Comparison of ENCODE assay signal across 13 cellular contexts in the genomic region with DNA sequence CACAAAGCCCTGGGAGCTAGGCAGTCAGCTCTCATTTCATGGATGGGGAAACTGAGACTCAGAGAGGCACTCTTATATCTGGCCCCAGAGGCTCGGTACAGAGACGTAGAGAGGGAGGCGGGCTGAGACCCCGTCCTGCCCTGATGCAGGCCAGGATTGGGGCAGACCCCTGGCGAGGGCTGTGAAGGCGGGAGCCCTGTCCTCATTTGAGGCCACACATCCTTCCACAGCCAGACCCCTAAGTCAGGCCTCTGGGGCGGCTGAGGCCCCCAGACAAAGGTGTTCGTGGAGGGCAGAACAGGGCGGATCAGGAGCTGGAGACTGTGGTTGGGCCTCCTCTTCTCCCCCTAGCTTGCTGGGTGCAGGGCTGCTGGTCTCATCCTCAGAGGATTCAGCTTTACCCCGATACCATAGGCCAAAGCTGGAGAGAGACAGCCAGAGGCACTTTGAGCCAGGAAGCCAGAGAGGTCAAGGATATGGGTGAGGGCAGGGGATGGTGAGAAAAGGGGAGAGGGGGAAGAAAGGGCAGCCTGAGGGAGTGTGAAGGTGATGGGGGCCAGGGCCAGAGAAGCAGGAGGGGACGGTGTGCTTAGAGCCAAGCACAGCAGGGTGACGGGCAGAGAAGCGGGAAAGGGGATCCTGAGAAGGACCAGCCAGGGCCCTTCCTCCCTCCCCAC. TPM values are rescaled to one million over a fixed set of nuclear protein-coding genes. Genes with fewer than 3 reads are reported as not detected.
DNase-seq lines count a peak whose midpoint lies in the region; ATAC-seq and TF ChIP-seq lines count a peak whose summit lies in the region.
"Had no signal": no experiment of that assay in that cellular context is flagged by ENCODE, and none has a peak within 500 bp of the region (broad histone marks: within the 10 kb centered on the region; RNA-seq: fewer than 3 reads in every experiment).

No MANE protein-coding gene starts in this region.

- H4K20me1 ChIP-seq in BLaER1 treated with 17β-estradiol and CSF1 and Interleukin-3, amounts not matched to agents 10 nM and 100 nM: peaks cover 7 to 34% (median 26%) of the 10 kb centered on the region in 11 experiments; a peak in 21 of 22 replicates
- H4K20me1 ChIP-seq in HCT116 (ENCODE audit: insufficient read depth): no peaks in the 10 kb centered on the region

- H3K9ac ChIP-seq in BLaER1 treated with 17β-estradiol and CSF1 and Interleukin-3, amounts not matched to agents 10 nM and 100 nM: peak overlapping the region; percentile 82 to 90 (median 87); a peak in 21 of 22 replicates
- no peak overlapping the region for H3K9ac ChIP-seq in HCT116 (ENCODE audit: low read length)

- H3K9me3 ChIP-seq in BLaER1 treated with 17β-estradiol and CSF1 and Interleukin-3, amounts not matched to agents 10 nM and 100 nM (replicated peaks in 1 of 11): no peaks in the 10 kb centered on the region
- H3K9me3 ChIP-seq in HCT116 (ENCODE audit: control insufficient read depth in 1 of 2, insufficient read depth in 1 of 2, low read depth in 1 of 2, low read length in 2 of 2) (no peaks in the 10 kb centered on the region), esophagus muscularis mucosa (no peaks in the 10 kb centered on the region), psoas muscle (no peaks in the 10 kb centered on the region)
- H3K9me3 ChIP-seq: pancreas had no signal

- intact Hi-C loops in HCT116 (cut with micrococcal nuclease) (loop anchor here (5.0 kb wide), 1 partner anchor 389 kb away; no protein-coding TSS in a partner anchor), esophagus muscularis mucosa (cut with DNase I) (loop anchor here (5.0 kb wide), 1 partner anchor 69 kb away; no protein-coding TSS in a partner anchor), psoas muscle (cut with DNase I) (loop anchor here in 1 of 2 donors (5.0 kb wide), 1 partner anchor 69 kb away; no protein-coding TSS in a partner anchor)

- TF ChIP-seq EP300 in esophagus muscularis mucosa (IDR thresholded peaks at IDR 0.05): no peak

- H3K27me3 Mint-ChIP-seq in activated CD4-positive, alpha-beta memory T cell treated with anti-CD3 and anti-CD28 coated beads, Interleukin-2, amount 10 ng/mL, durations not matched to agents 7 days and 5 days: no peaks in the 10 kb centered on the region

- CTCF ChIA-PET in HCT116 (lab: Charles Lee): interaction anchor here (1.4 to 4.2 kb wide), 3 partner anchors 16 to 73 kb away, joined by 3 to 70 read pairs (median 5); a partner anchor contains a TSS
- CTCF ChIA-PET in activated CD4-positive, alpha-beta memory T cell treated with anti-CD3 and anti-CD28 coated beads, Interleukin-2, amount 10 ng/mL, durations not matched to agents 7 days and 5 days (lab: Charles Lee): no interaction called here

- POLR2A ChIA-PET in HCT116 (lab: Charles Lee): no interaction called here
- POLR2A ChIA-PET in activated CD4-positive, alpha-beta memory T cell treated with anti-CD3 and anti-CD28 coated beads, Interleukin-2, amount 10 ng/mL, durations not matched to agents 7 days and 5 days (lab: Charles Lee): interaction anchor here (3.2 kb wide), 1 partner anchor 70 kb away, joined by 11 read pairs; no protein-coding TSS in a partner anchor

- H3K4me1 ChIP-seq in BLaER1 treated with 17β-estradiol and CSF1 and Interleukin-3, amounts not matched to agents 10 nM and 100 nM: peaks cover 54 to 72% (median 65%) of the 10 kb centered on the region in 10 experiments
- peaks cover 30 to 60% of the 10 kb centered on the region in 2 experiments for H3K4me1 ChIP-seq in HCT116 (ENCODE audit: control insufficient read depth in 1 of 2, insufficient read depth in 2 of 2, low read length in 2 of 2)
- peaks cover 50 to 78% (median 75%) of the 10 kb centered on the region in 4 donors for H3K4me1 ChIP-seq in esophagus muscularis mucosa
- H3K4me1 ChIP-seq in psoas muscle: peaks cover 29% of the 10 kb centered on the region
- peaks cover 7% of the 10 kb centered on the region for H3K4me1 ChIP-seq in foreskin keratinocyte

- peaks cover 15 to 33% (median 22%) of the 10 kb centered on the region in 11 experiments for H3K36me3 ChIP-seq in BLaER1 treated with 17β-estradiol and CSF1 and Interleukin-3, amounts not matched to agents 10 nM and 100 nM
- H3K36me3 ChIP-seq in HCT116 (ENCODE audit: control insufficient read depth in 1 of 2, insufficient read depth in 2 of 2, low read length in 2 of 2): peaks cover 7% of the 10 kb centered on the region in 2 experiments; a peak in 3 of 4 replicates
- H3K36me3 ChIP-seq in esophagus muscularis mucosa: peaks cover 9 to 18% (median 12%) of the 10 kb centered on the region in 4 donors
- peaks cover 0 to 40% of the 10 kb centered on the region in 2 donors for H3K36me3 ChIP-seq in psoas muscle (ENCODE audit: insufficient read depth in 1 of 2, low read depth in 1 of 2)

- peak overlapping the region; percentile 92 to 100 (median 99) for H3K4me2 ChIP-seq in BLaER1 treated with 17β-estradiol and CSF1 and Interleukin-3, amounts not matched to agents 10 nM and 100 nM
- H3K4me2 ChIP-seq in HCT116 (ENCODE audit: low read length): no peak overlapping the region

- peaks cover 10% of the 10 kb centered on the region for H3K36me3 Mint-ChIP-seq in activated CD4-positive, alpha-beta memory T cell treated with anti-CD3 and anti-CD28 coated beads, Interleukin-2, amount 10 ng/mL, durations not matched to agents 7 days and 5 days (ENCODE audit: low read depth)

- H3K27me3 ChIP-seq in BLaER1 treated with 17β-estradiol and CSF1 and Interleukin-3, amounts not matched to agents 10 nM and 100 nM: no peaks in the 10 kb centered on the region
- no peaks in the 10 kb centered on the region for H3K27me3 ChIP-seq in HCT116 (ENCODE audit: insufficient read depth, low read length)
- peaks cover 0 to 3% (median 0%) of the 10 kb centered on the region in 4 donors for H3K27me3 ChIP-seq in esophagus muscularis mucosa
- no peaks in the 10 kb centered on the region for H3K27me3 ChIP-seq in psoas muscle (ENCODE audit: insufficient read depth in 3 of 3, low read length in 2 of 3)
- H3K27me3 ChIP-seq in foreskin keratinocyte: peaks cover 2% of the 10 kb centered on the region
- H3K27me3 ChIP-seq: pancreas had no signal

- H3K9me3 Mint-ChIP-seq in activated CD4-positive, alpha-beta memory T cell treated with anti-CD3 and anti-CD28 coated beads, Interleukin-2, amount 10 ng/mL, durations not matched to agents 7 days and 5 days: no peaks in the 10 kb centered on the region
- H3K9me3 Mint-ChIP-seq: CD8-positive, alpha-beta T cell had no signal

- H2AFZ ChIP-seq in HCT116 (ENCODE audit: low read depth, low read length, poor library complexity, severe bottlenecking): no peak overlapping the region

- H3K27ac ChIP-seq in BLaER1 treated with 17β-estradiol and CSF1 and Interleukin-3, amounts not matched to agents 10 nM and 100 nM: peak overlapping the region; percentile 62 to 91 (median 83); a peak in 21 of 22 replicates
- H3K27ac ChIP-seq in HCT116 (ENCODE audit: low read depth, low read length) (no peak overlapping the region), esophagus muscularis mucosa (replicated peaks in 1 of 4) (peak overlapping the region; percentile 91 to 100 (median 97)), psoas muscle (peak overlapping the region; percentile 48), foreskin keratinocyte (no peak overlapping the region)

- DNase-seq in HCT116 (ENCODE audit: low read depth, low spot score): no peak
- no peak for DNase-seq in esophagus muscularis mucosa (ENCODE audit: extremely low spot score)
- DNase-seq in psoas muscle: no peak
- DNase-seq in foreskin keratinocyte: no peak
- no peak for DNase-seq in 8988T
- no peak for DNase-seq in dedifferentiated amniotic fluid mesenchymal stem cell (ENCODE audit: extremely low spot score)
- DNase-seq in activated CD4-positive, alpha-beta memory T cell treated with anti-CD3 and anti-CD28 coated beads, Interleukin-2, amount 10 ng/mL, durations not matched to agents 7 days and 5 days: no peak
- DNase-seq: CD8-positive, alpha-beta T cell; effector memory CD4-positive, alpha-beta T cell; NCI-H526; stimulated activated naive CD4-positive, alpha-beta T cell had no signal

- H3K4me1 Mint-ChIP-seq in activated CD4-positive, alpha-beta memory T cell treated with anti-CD3 and anti-CD28 coated beads, Interleukin-2, amount 10 ng/mL, durations not matched to agents 7 days and 5 days: peaks cover 41% of the 10 kb centered on the region

- no peak for TF ChIP-seq RAD21 in HCT116 (IDR thresholded peaks at IDR 0.05; ENCODE audit: low read depth)

- RAD21 ChIA-PET in HCT116 (lab: Charles Lee; ENCODE audit: low non-redundant PET in 1 of 2, low total read pairs in 2 of 2, uncharacterized antibody in 2 of 2, unreplicated experiment in 2 of 2): interaction anchor here in 1 of 2 experiments (0.6 kb wide), 1 partner anchor 132 kb away, joined by 6 read pairs; no protein-coding TSS in a partner anchor

- peak overlapping the region; percentile 69 to 92 (median 84) for H3K4me3 ChIP-seq in BLaER1 treated with 17β-estradiol and CSF1 and Interleukin-3, amounts not matched to agents 10 nM and 100 nM
- H3K4me3 ChIP-seq in HCT116 (replicated peaks in 1 of 2; ENCODE audit: low read depth in 1 of 2, low read length in 2 of 2): no peak overlapping the region
- H3K4me3 ChIP-seq in esophagus muscularis mucosa: peak overlapping the region in 1 of 4 donors; percentile 43
- peak overlapping the region; percentile 61 for H3K4me3 ChIP-seq in psoas muscle

- 80% methylated on average over 8 of the region's 13 CpGs for WGBS in esophagus muscularis mucosa
- WGBS in psoas muscle, 3 donors: 84 to 88% (median 85%) methylated on average over 13 of the region's 13 CpGs

- H3K79me2 ChIP-seq in HCT116 (ENCODE audit: insufficient read depth, low read length): no peaks in the 10 kb centered on the region

- ATAC-seq in HCT116 (no peak), psoas muscle (no peak), foreskin keratinocyte (no peak)
- ATAC-seq: CD8-positive, alpha-beta T cell; pancreas had no signal

- no peak for TF ChIP-seq CTCF in HCT116 (IDR thresholded peaks at IDR 0.05 in 2 of 3, conservative IDR thresholded peaks at IDR 0.05 in 1 of 3; ENCODE audit: borderline replicate concordance in 1 of 3, insufficient read depth in 1 of 3, low read depth in 2 of 3, low read length in 2 of 3)
- no peak for TF ChIP-seq CTCF in esophagus muscularis mucosa (IDR thresholded peaks at IDR 0.05)
- TF ChIP-seq CTCF in psoas muscle (IDR thresholded peaks at IDR 0.05): no peak
- TF ChIP-seq CTCF in foreskin keratinocyte (conservative IDR thresholded peaks at IDR 0.05): no peak

- H3K4me3 Mint-ChIP-seq in activated CD4-positive, alpha-beta memory T cell treated with anti-CD3 and anti-CD28 coated beads, Interleukin-2, amount 10 ng/mL, durations not matched to agents 7 days and 5 days: no peak overlapping the region
- H3K4me3 Mint-ChIP-seq: CD8-positive, alpha-beta T cell had no signal

- H3K27ac Mint-ChIP-seq in activated CD4-positive, alpha-beta memory T cell treated with anti-CD3 and anti-CD28 coated beads, Interleukin-2, amount 10 ng/mL, durations not matched to agents 7 days and 5 days: no peak overlapping the region
- H3K27ac Mint-ChIP-seq: CD8-positive, alpha-beta T cell had no signal

- TF ChIP-seq POLR2A in HCT116 (IDR thresholded peaks at IDR 0.05; ENCODE audit: borderline replicate concordance, extremely low read depth, insufficient read depth, insufficient read length): no peak
- no peak for TF ChIP-seq POLR2A in esophagus muscularis mucosa (IDR thresholded peaks at IDR 0.05; ENCODE audit: low read depth)

- BruUV-seq in HCT116 (replicated peaks; lab: Mats Ljungman, UMichigan): TSS peak; percentile 19

- no peaks in the 10 kb centered on the region for H3K9me2 ChIP-seq in HCT116 (ENCODE audit: insufficient read depth)

RNA-seq across cellular contexts. Expression of a gene that starts 0.8 kb away (rescaled TPM):
- 2.2 TPM for total RNA-seq in HCT116 (2021; ENCODE audit: unreplicated experiment)
- polyA plus RNA-seq in HCT116 (2012): 0.96 and 1.2 TPM in 2 replicates
- 10 to 100 TPM in 3 of 4 donors, 1 to 10 TPM in 1; 6.2 to 19.8 (median 12.8) TPM for total RNA-seq in esophagus muscularis mucosa
- 1 to 10 TPM; 5.2 to 8.9 (median 6.4) TPM for total RNA-seq in psoas muscle
- 1 to 10 TPM; 2.0 to 4.9 (median 4.1) TPM for polyA plus RNA-seq in psoas muscle
- total RNA-seq in foreskin keratinocyte: 0.10 TPM in 1 of 2 replicates, not detected in the other
- polyA plus RNA-seq in foreskin keratinocyte: 0.02 and 0.03 TPM in 2 replicates
- 1 to 10 TPM; 2.8 to 3.2 TPM for total RNA-seq in activated CD4-positive, alpha-beta memory T cell treated with anti-CD3 and anti-CD28 coated beads, Interleukin-2, amount 10 ng/mL, durations not matched to agents 7 days and 5 days

RNA-seq across cellular contexts. Expression of a gene that starts 3.3 kb away (rescaled TPM):
- total RNA-seq in HCT116 (2021; ENCODE audit: unreplicated experiment): 11.6 TPM
- 10.8 and 13.4 TPM in 2 replicates for polyA plus RNA-seq in HCT116 (2012)
- total RNA-seq in esophagus muscularis mucosa: 10 to 100 TPM; 15.8 to 41.5 (median 24.0) TPM
- 10 to 100 TPM; 23.3 to 44.5 (median 29.8) TPM for total RNA-seq in psoas muscle
- 10 to 100 TPM; 26.8 to 49.9 (median 39.1) TPM for polyA plus RNA-seq in psoas muscle
- total RNA-seq in foreskin keratinocyte: 5.1 and 5.5 TPM in 2 replicates
- 6.7 and 7.5 TPM in 2 replicates for polyA plus RNA-seq in foreskin keratinocyte
- total RNA-seq in activated CD4-positive, alpha-beta memory T cell treated with anti-CD3 and anti-CD28 coated beads, Interleukin-2, amount 10 ng/mL, durations not matched to agents 7 days and 5 days: 1 to 10 TPM; 7.5 to 8.7 TPM

RNA-seq across cellular contexts. Expression of a gene that starts 17.7 kb away (rescaled TPM):
- total RNA-seq in HCT116 (2021; ENCODE audit: unreplicated experiment) (12.6 TPM), esophagus muscularis mucosa (10 to 100 TPM in 3 of 4 donors, 1 to 10 TPM in 1; 7.1 to 20.0 (median 13.7) TPM), psoas muscle (10 to 100 TPM; 10.1 to 70.5 (median 30.0) TPM), foreskin keratinocyte (2.0 and 3.1 TPM in 2 replicates)
- polyA plus RNA-seq in HCT116 (2012): 10.0 and 12.0 TPM in 2 replicates
- polyA plus RNA-seq in psoas muscle (10 to 100 TPM in 2 of 3 donors, 1 to 10 TPM in 1; 9.5 to 21.7 (median 19.0) TPM), foreskin keratinocyte (1.9 and 2.3 TPM in 2 replicates)
- under 1 TPM; 0.73 to 0.85 TPM for total RNA-seq in activated CD4-positive, alpha-beta memory T cell treated with anti-CD3 and anti-CD28 coated beads, Interleukin-2, amount 10 ng/mL, durations not matched to agents 7 days and 5 days

RNA-seq across cellular contexts. Expression of a gene that starts 38.3 kb away (rescaled TPM):
- total RNA-seq in HCT116 (2021; ENCODE audit: unreplicated experiment) (386 TPM), esophagus muscularis mucosa (100 to 1,000 TPM; 141 to 187 (median 163) TPM), psoas muscle (100 to 1,000 TPM; 218 to 305 (median 223) TPM), foreskin keratinocyte (188 and 214 TPM in 2 replicates)
- 284 and 382 TPM in 2 replicates for polyA plus RNA-seq in HCT116 (2012)
- polyA plus RNA-seq in psoas muscle (100 to 1,000 TPM in 1 of 3 donors, 10 to 100 TPM in 2; 84.8 to 138 (median 90.2) TPM), foreskin keratinocyte (213 and 239 TPM in 2 replicates)
- total RNA-seq in activated CD4-positive, alpha-beta memory T cell treated with anti-CD3 and anti-CD28 coated beads, Interleukin-2, amount 10 ng/mL, durations not matched to agents 7 days and 5 days: 100 to 1,000 TPM; 264 to 267 TPM

Comparison
In these comparisons a context has a peak if more than half of its experiments do, and no peak if none do; other contexts are left out.
1. H3K27ac ChIP-seq: peak in BLaER1 treated with 17β-estradiol and CSF1 and Interleukin-3, amounts not matched to agents 10 nM and 100 nM (11 of 11), esophagus muscularis mucosa (4 of 4) and psoas muscle (single experiment); none in HCT116 (single experiment) and foreskin keratinocyte (single experiment).
2. H3K4me3 ChIP-seq: peak in BLaER1 treated with 17β-estradiol and CSF1 and Interleukin-3, amounts not matched to agents 10 nM and 100 nM (10 of 10) and psoas muscle (single experiment); none in HCT116 (0 of 2).